In genomic region chr1:208113036-208113435, GRCh38 we compare ENCODE assay signal across 12 cellular contexts.
DNase-seq lines count a peak whose midpoint lies in the region; ATAC-seq and TF ChIP-seq lines count a peak whose summit lies in the region.
"Had no signal": no experiment of that assay in that cellular context is flagged by ENCODE, and none has a peak within 500 bp of the region (broad histone marks: within the 10 kb centered on the region; RNA-seq: fewer than 3 reads in every experiment).

No MANE protein-coding gene starts in this region.

- H4K20me1 ChIP-seq in IMR-90 (ENCODE audit: insufficient read depth, low read length) = no peaks in the 10 kb centered on the region

- no peaks in the 10 kb centered on the region for H3K27me3 Mint-ChIP-seq in Calu3 (ENCODE audit: unreplicated experiment)
- H3K27me3 Mint-ChIP-seq: CD4-positive, alpha-beta T cell had no signal

- no peak overlapping the region for H2AFZ ChIP-seq in IMR-90 (replicated peaks; ENCODE audit: low read length, poor library complexity)
- H2AFZ ChIP-seq: GM23338 had no signal

- CTCF ChIA-PET in IMR-90 (lab: Yijun Ruan, JAX) (interaction anchor here (1.0 kb wide), 1 partner anchor 19 kb away, joined by 3 read pairs; no protein-coding TSS in a partner anchor), A673 (lab: Charles Lee) (no interaction called here), Calu3 (lab: Charles Lee) (interaction anchor here (0.7 kb wide), 3 partner anchors 39 to 1789 kb away, joined by 3 to 5 read pairs (median 4); no protein-coding TSS in a partner anchor)

- H2BK15ac ChIP-seq in IMR-90 (ENCODE audit: low read depth, low read length) = no peak overlapping the region

- no peak for TF ChIP-seq CTCF in IMR-90 (conservative IDR thresholded peaks at IDR 0.05; ENCODE audit: low read depth, low read length)
- no peak for TF ChIP-seq CTCF in A673 (conservative IDR thresholded peaks at IDR 0.05; ENCODE audit: low read depth, low read length)
- TF ChIP-seq CTCF in Calu3 (IDR thresholded peaks at IDR 0.05; ENCODE audit: unreplicated experiment) = no peak

- no TSS peak for BruUV-seq in IMR-90 (replicated peaks; lab: Mats Ljungman, UMichigan)
- no TSS peak for BruUV-seq in A673 (replicated peaks; lab: Mats Ljungman, UMichigan)
- no TSS peak for BruUV-seq in Calu3 (replicated peaks; lab: Mats Ljungman, UMichigan)

- H4K91ac ChIP-seq in IMR-90 (ENCODE audit: insufficient read depth, low read depth, low read length) = no peak overlapping the region

- no peak overlapping the region for H3K23ac ChIP-seq in IMR-90 (ENCODE audit: low read depth, low read length)

- H3K79me1 ChIP-seq in IMR-90 (ENCODE audit: low read depth in 1 of 2, low read length in 2 of 2) = no peaks in the 10 kb centered on the region

- H3K18ac ChIP-seq in IMR-90 (ENCODE audit: low read depth, low read length) = no peak overlapping the region

- H3K9me3 Mint-ChIP-seq in Calu3 (ENCODE audit: low read depth, unreplicated experiment) = no peaks in the 10 kb centered on the region
- H3K9me3 Mint-ChIP-seq: CD4-positive, alpha-beta T cell; GM23338 had no signal

- H3K4me3 Mint-ChIP-seq in Calu3 (ENCODE audit: low read depth, unreplicated experiment) = no peak overlapping the region
- H3K4me3 Mint-ChIP-seq: CD4-positive, alpha-beta T cell; GM23338 had no signal

- H2BK5ac ChIP-seq in IMR-90 (ENCODE audit: low read depth, low read length, poor library complexity, severe bottlenecking) = no peak overlapping the region

- ATAC-seq in IMR-90 (ENCODE audit: low read depth) = no peak
- ATAC-seq: GM23338 had no signal

- peaks cover 14% of the 10 kb centered on the region for H3K4me1 Mint-ChIP-seq in Calu3 (ENCODE audit: low read depth, unreplicated experiment)

- no peaks in the 10 kb centered on the region for H3K36me3 Mint-ChIP-seq in Calu3 (ENCODE audit: insufficient read depth, unreplicated experiment)

- H3K4me1 ChIP-seq in IMR-90 (ENCODE audit: control insufficient read depth, insufficient read depth, low read length) (0 out of 2 replicates have a peak, but pooled peaks cover 1% of the 10 kb centered on the region), A673 (ENCODE audit: insufficient read depth, low read length, poor library complexity, severe bottlenecking) (no peaks in the 10 kb centered on the region)

- DNase-seq in IMR-90 (no peak), LHCN-M2 (ENCODE audit: low read depth) (peak; percentile 32), NCI-H82 treated with DMSO at 0.1 percent for 48 hours (lab: John Stamatoyannopoulos, UW; ENCODE audit: unreplicated experiment) (peak; percentile 45), left kidney (ENCODE audit: low read depth, low spot score) (peak; percentile 18), A673 (ENCODE audit: low spot score) (no peak), Calu3 (no peak), NCI-H146 (lab: John Stamatoyannopoulos, UW) (no peak)
- DNase-seq: AML-193; CD4-positive, alpha-beta T cell; HCEC 1CT had no signal

- no peak overlapping the region for H2BK120ac ChIP-seq in IMR-90 (ENCODE audit: low read depth, low read length)

- H2AK5ac ChIP-seq in IMR-90 (ENCODE audit: low read depth, low read length) = no peak overlapping the region; the same call in 1 of the 2 replicates

- intact Hi-C loops in IMR-90 (cut with micrococcal nuclease) (no loop called here), A673 (cut with micrococcal nuclease; ENCODE audit: unreplicated experiment) (no loop called here), Calu3 (cut with micrococcal nuclease; ENCODE audit: unreplicated experiment) (no loop called here)

- TF ChIP-seq RAD21 in IMR-90 (IDR thresholded peaks at IDR 0.05; ENCODE audit: low read length) = no peak

- H3K4ac ChIP-seq in IMR-90 (ENCODE audit: low read depth, low read length) = no peak overlapping the region

- no peak overlapping the region for H3K4me2 ChIP-seq in IMR-90 (ENCODE audit: low read depth, low read length)
- H3K4me2 ChIP-seq: GM23338 had no signal

- H3K9ac ChIP-seq in IMR-90 (ENCODE audit: low read depth, low read length) = no peak overlapping the region

- H3K27me3 ChIP-seq in IMR-90 (ENCODE audit: control insufficient read depth, insufficient read depth, low read length) (no peaks in the 10 kb centered on the region), A673 (replicated peaks; ENCODE audit: insufficient read depth, low read depth, low read length, poor library complexity) (peaks cover 35% of the 10 kb centered on the region)

- dilution Hi-C loops in IMR-90 (cut with HindIII; ENCODE audit: low sequenced_read_pairs, unreplicated experiment) = no loop called here

- H3K27ac ChIP-seq in IMR-90 (ENCODE audit: insufficient read depth, low read length) (no peak overlapping the region), A673 (ENCODE audit: low read depth, low read length, poor library complexity, severe bottlenecking) (no peak overlapping the region)
- H3K27ac ChIP-seq: C4-2B had no signal

- H4K5ac ChIP-seq in IMR-90 (ENCODE audit: low read depth, low read length) = no peak overlapping the region

- H3K56ac ChIP-seq in IMR-90 (ENCODE audit: extremely low read depth, insufficient read depth, low read length) = no peak overlapping the region

- no peaks in the 10 kb centered on the region for H3K9me3 ChIP-seq in IMR-90 (ENCODE audit: control insufficient read depth, insufficient read depth, low read length)
- H3K9me3 ChIP-seq in A673 (ENCODE audit: low read depth, low read length, poor library complexity, severe bottlenecking) = no peaks in the 10 kb centered on the region

- no peak overlapping the region for H2BK20ac ChIP-seq in IMR-90 (ENCODE audit: low read depth, low read length)

- no peak overlapping the region for H3K14ac ChIP-seq in IMR-90 (replicated peaks; ENCODE audit: low read depth, low read length)

- H3K27ac Mint-ChIP-seq in Calu3 (ENCODE audit: unreplicated experiment) = no peak overlapping the region
- H3K27ac Mint-ChIP-seq: CD4-positive, alpha-beta T cell; GM23338 had no signal

- POLR2A ChIA-PET in IMR-90 (lab: Charles Lee; ENCODE audit: unreplicated experiment) = no interaction called here
- POLR2A ChIA-PET in A673 (lab: Charles Lee; ENCODE audit: low non-redundant PET) = no interaction called here

- H3K9me1 ChIP-seq in IMR-90 (ENCODE audit: insufficient read depth, low read length) = no peaks in the 10 kb centered on the region; the same call in 1 of the 2 replicates

- peak overlapping the region; percentile 50 for H2AK9ac ChIP-seq in IMR-90 (replicated peaks; ENCODE audit: low read depth, low read length, poor library complexity)

- no peaks in the 10 kb centered on the region for H3K36me3 ChIP-seq in IMR-90 (ENCODE audit: control insufficient read depth, insufficient read depth, low read length)
- H3K36me3 ChIP-seq in A673 (ENCODE audit: insufficient read depth, low read length, poor library complexity, severe bottlenecking) = no peaks in the 10 kb centered on the region

- no peak overlapping the region for H3K4me3 ChIP-seq in IMR-90 (ENCODE audit: insufficient read depth, low read depth, low read length)
- no peak overlapping the region for H3K4me3 ChIP-seq in A673 (ENCODE audit: low read depth, low read length, poor library complexity, severe bottlenecking)
- H3K4me3 ChIP-seq: GM23338 had no signal

- no peak for TF ChIP-seq POLR2A in IMR-90 (IDR thresholded peaks at IDR 0.05; ENCODE audit: low read depth, low read length)

- H4K8ac ChIP-seq in IMR-90 (ENCODE audit: low read depth in 2 of 2, low read length in 2 of 2) = no peak overlapping the region

- in situ Hi-C loops in IMR-90 (cut with MboI; ENCODE audit: low sequenced_read_pairs) = no loop called here

TF ChIP-seq in IMR-90, 13 proteins besides CTCF, POLR2A, EP300 and RAD21:
- TF ChIP-seq FOS (IDR thresholded peaks at IDR 0.05; ENCODE audit: low read depth, low read length) = no peak
- no peak for TF ChIP-seq RCOR1 (IDR thresholded peaks at IDR 0.05; ENCODE audit: insufficient replicate concordance, low read length)
- TF ChIP-seq CHD1 (IDR thresholded peaks at IDR 0.05; ENCODE audit: low read depth, low read length) = no peak
- TF ChIP-seq RFX5 (IDR thresholded peaks at IDR 0.05; ENCODE audit: low read depth, low read length) = no peak
- no peak for TF ChIP-seq ELK1 (IDR thresholded peaks at IDR 0.05; ENCODE audit: borderline replicate concordance, low read depth, low read length)
- no peak for TF ChIP-seq MAZ (IDR thresholded peaks at IDR 0.05; ENCODE audit: borderline replicate concordance, low read depth, low read length)
- TF ChIP-seq NFE2L2 (IDR thresholded peaks at IDR 0.05; ENCODE audit: low read depth, low read length) = no peak
- TF ChIP-seq, protein P1, sequence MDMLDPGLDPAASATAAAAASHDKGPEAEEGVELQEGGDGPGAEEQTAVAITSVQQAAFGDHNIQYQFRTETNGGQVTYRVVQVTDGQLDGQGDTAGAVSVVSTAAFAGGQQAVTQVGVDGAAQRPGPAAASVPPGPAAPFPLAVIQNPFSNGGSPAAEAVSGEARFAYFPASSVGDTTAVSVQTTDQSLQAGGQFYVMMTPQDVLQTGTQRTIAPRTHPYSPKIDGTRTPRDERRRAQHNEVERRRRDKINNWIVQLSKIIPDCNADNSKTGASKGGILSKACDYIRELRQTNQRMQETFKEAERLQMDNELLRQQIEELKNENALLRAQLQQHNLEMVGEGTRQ (IDR thresholded peaks at IDR 0.05; ENCODE audit: low read depth, low read length) = no peak
- TF ChIP-seq CEBPB (IDR thresholded peaks at IDR 0.05; ENCODE audit: low read depth, low read length) = no peak
- TF ChIP-seq MAFK (IDR thresholded peaks at IDR 0.05; ENCODE audit: low read depth, low read length) = no peak
- TF ChIP-seq SMC3 (IDR thresholded peaks at IDR 0.05; ENCODE audit: low read depth, low read length) = no peak
- no peak for TF ChIP-seq MXI1 (IDR thresholded peaks at IDR 0.05; ENCODE audit: borderline replicate concordance, low read depth, low read length)
- no peak for TF ChIP-seq BHLHE40 (IDR thresholded peaks at IDR 0.05; ENCODE audit: low read depth, low read length)

Comparison
In these comparisons a context has a peak if more than half of its experiments do, and no peak if none do; other contexts are left out.
1. DNase-seq: peak in LHCN-M2 (single experiment), NCI-H82 treated with DMSO at 0.1 percent for 48 hours (single experiment) and left kidney (single experiment); none in IMR-90 (single experiment), A673 (single experiment), Calu3 (single experiment) and NCI-H146 (single experiment).